1 cellular context compared by ENCODE assay signal in genomic region chr1:16440480-16441311, GRCh38.
TF ChIP-seq lines count a peak whose summit lies in the region.

NECAP2 (plus strand) TSS chr1:16440724; CDS start chr1:16440762, 38 bp downstream.

TF ChIP-seq in HepG2, 621 proteins besides CTCF, POLR2A, EP300 and RAD21 (continued from another document and continues in another):
- TF ChIP-seq MYPOP (CRISPR knock-in tag; IDR thresholded peaks at IDR 0.05), result peak; percentile 60; the same call in 1 of the 2 replicates
- no peak for TF ChIP-seq ZNF850 (CRISPR knock-in tag; conservative IDR thresholded peaks at IDR 0.05)
- peak; percentile 73; the same call in 1 of the 2 replicates for TF ChIP-seq ZNF12 (CRISPR knock-in tag; IDR thresholded peaks at IDR 0.05)
- TF ChIP-seq ZNF142 (CRISPR knock-in tag; IDR thresholded peaks at IDR 0.05), result peak; percentile 85; the same call in 1 of the 2 replicates
- TF ChIP-seq MTERF4 (CRISPR knock-in tag; IDR thresholded peaks at IDR 0.05), result peak; percentile 99
- TF ChIP-seq ZNF10 (CRISPR knock-in tag; IDR thresholded peaks at IDR 0.05; ENCODE audit: borderline replicate concordance, low read depth), result no peak
- 0 out of 2 replicates have a peak, but pooled peaks have one; percentile 41 for TF ChIP-seq TERF1 (CRISPR knock-in tag; IDR thresholded peaks at IDR 0.05)
- no peak for TF ChIP-seq PAF1 (CRISPR knock-in tag; IDR thresholded peaks at IDR 0.05)
- peak; percentile 73; the same call in 1 of the 2 replicates for TF ChIP-seq RFXAP (CRISPR knock-in tag; IDR thresholded peaks at IDR 0.05; ENCODE audit: borderline replicate concordance)
- no peak for TF ChIP-seq MLXIP (CRISPR knock-in tag; IDR thresholded peaks at IDR 0.05; ENCODE audit: borderline replicate concordance)
- TF ChIP-seq KLF15 (CRISPR knock-in tag; IDR thresholded peaks at IDR 0.05; ENCODE audit: borderline replicate concordance), result no peak
- no peak for TF ChIP-seq ZNF784 (CRISPR knock-in tag; IDR thresholded peaks at IDR 0.05; ENCODE audit: borderline replicate concordance)
- peak; percentile 45; the same call in 1 of the 2 replicates for TF ChIP-seq CENPT (CRISPR knock-in tag; IDR thresholded peaks at IDR 0.05; ENCODE audit: low read depth)
- no peak for TF ChIP-seq ZNF326 (CRISPR knock-in tag; IDR thresholded peaks at IDR 0.05; ENCODE audit: borderline replicate concordance)
- 0 out of 2 replicates have a peak, but pooled peaks have one; percentile 45 for TF ChIP-seq CC2D1A (CRISPR knock-in tag; IDR thresholded peaks at IDR 0.05)
- TF ChIP-seq ZNF3 (CRISPR knock-in tag; IDR thresholded peaks at IDR 0.05), result no peak
- no peak for TF ChIP-seq NPAS2 (CRISPR knock-in tag; IDR thresholded peaks at IDR 0.05; ENCODE audit: borderline replicate concordance)
- TF ChIP-seq HOXA3 (CRISPR knock-in tag; IDR thresholded peaks at IDR 0.05), result peak; percentile 95
- peak; percentile 69 for TF ChIP-seq ZFY (CRISPR knock-in tag; IDR thresholded peaks at IDR 0.05)
- no peak; the same call in 1 of the 2 replicates for TF ChIP-seq PAX8 (CRISPR knock-in tag; IDR thresholded peaks at IDR 0.05; ENCODE audit: borderline replicate concordance)
- no peak for TF ChIP-seq MBNL3 (CRISPR knock-in tag; conservative IDR thresholded peaks at IDR 0.05)
- peak; percentile 86 for TF ChIP-seq ZNF124 (CRISPR knock-in tag; IDR thresholded peaks at IDR 0.05)
- no peak for TF ChIP-seq ZFP36 (IDR thresholded peaks at IDR 0.05; ENCODE audit: borderline replicate concordance, low read depth, low read length, partially characterized antibody)
- peak; percentile 75; the same call in 1 of the 2 replicates for TF ChIP-seq ZNF83 (CRISPR knock-in tag; IDR thresholded peaks at IDR 0.05; ENCODE audit: borderline replicate concordance)
- peak; percentile 97 for TF ChIP-seq POLR2AphosphoS5 (IDR thresholded peaks at IDR 0.05; ENCODE audit: low read depth, low read length)
- TF ChIP-seq PCBP2 (optimal IDR thresholded peaks at IDR 0.05; ENCODE audit: low read depth, low read length, poor library complexity, severe bottlenecking), result no peak
- TF ChIP-seq ZNF318 (CRISPR knock-in tag; IDR thresholded peaks at IDR 0.05), result peak; percentile 76; the same call in 1 of the 2 replicates
- no peak; the same call in 1 of the 2 replicates for TF ChIP-seq ZBTB20 (CRISPR knock-in tag; IDR thresholded peaks at IDR 0.05; ENCODE audit: borderline replicate concordance, low read depth)
- no peak for TF ChIP-seq ZFP36L2 (CRISPR knock-in tag; IDR thresholded peaks at IDR 0.05)
- TF ChIP-seq MBD4 (IDR thresholded peaks at IDR 0.05; ENCODE audit: borderline replicate concordance, low read length), result no peak
- peak; percentile 53; the same call in 1 of the 2 replicates for TF ChIP-seq PHF21A (CRISPR knock-in tag; IDR thresholded peaks at IDR 0.05)
- TF ChIP-seq TBP (CRISPR knock-in tag; IDR thresholded peaks at IDR 0.05), result no peak
